Comparison of ENCODE assay signal across 1 cellular context in the genomic region with DNA sequence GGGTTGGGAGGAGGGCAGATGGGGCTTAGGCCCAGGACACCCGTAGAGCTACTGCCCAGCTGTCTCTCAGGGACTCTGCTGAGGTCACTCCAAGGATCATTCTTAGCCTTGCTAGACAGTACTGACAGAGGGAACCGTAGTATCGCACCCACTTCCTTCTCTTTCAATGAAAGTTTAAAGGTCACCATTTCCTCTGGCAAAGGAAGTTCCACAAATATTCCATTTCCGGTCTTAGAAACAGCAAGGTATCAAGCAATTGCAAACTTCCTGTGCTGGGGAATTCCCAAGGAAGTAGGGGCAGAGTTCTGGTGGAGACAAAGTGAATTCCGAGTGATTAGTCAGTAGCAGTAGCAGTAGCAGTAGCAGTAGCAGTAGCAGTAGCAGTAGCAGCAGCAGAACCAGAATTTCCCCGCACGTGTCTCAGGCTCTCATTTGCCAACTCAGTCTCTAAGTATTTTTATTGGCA.
TF ChIP-seq lines count a peak whose summit lies in the region.

No MANE protein-coding gene starts in this region.

TF ChIP-seq in endothelial cell of umbilical vein, 7 proteins besides CTCF, POLR2A, EP300 and RAD21:
- TF ChIP-seq EZH2 (IDR thresholded peaks at IDR 0.05; ENCODE audit: borderline replicate concordance, low read depth, low read length, severe bottlenecking), result no peak
- peak; percentile 75 for TF ChIP-seq MYC (IDR thresholded peaks at IDR 0.05; ENCODE audit: low read depth, low read length)
- peak; percentile 91 for TF ChIP-seq JUN (IDR thresholded peaks at IDR 0.05; ENCODE audit: borderline replicate concordance, insufficient read depth, insufficient read length, low read depth)
- TF ChIP-seq FOS (IDR thresholded peaks at IDR 0.05; ENCODE audit: borderline replicate concordance, insufficient read depth, low read length), result peak; percentile 91
- TF ChIP-seq MAX (IDR thresholded peaks at IDR 0.05; ENCODE audit: insufficient read depth, insufficient read length), result peak; percentile 76
- peak; percentile 98 for TF ChIP-seq POLR2AphosphoS5 (IDR thresholded peaks at IDR 0.05; ENCODE audit: insufficient read depth, low read depth, low read length)
- TF ChIP-seq GATA2 (IDR thresholded peaks at IDR 0.05; ENCODE audit: insufficient read depth, insufficient read length, low read depth, low read length), result peak; percentile 96
